Comparison of ENCODE assay signal across 26 cellular contexts in genomic region chr21:38142226-38142625, GRCh38.
"Had no signal": no experiment of that assay in that cellular context is flagged by ENCODE, and none has a peak within 500 bp of the region (broad histone marks: within the 10 kb centered on the region; RNA-seq: fewer than 3 reads in every experiment).

No MANE protein-coding gene starts in this region.

- H3K27me3 ChIP-seq: Peyer's patch, SJSA1 had no signal

- H3K4me1 ChIP-seq: Peyer's patch, SJSA1 had no signal

- H3K4me3 ChIP-seq: K562, PC-9, Peyer's patch, SJSA1, SK-N-MC had no signal

- H3K36me3 ChIP-seq: Peyer's patch, SJSA1 had no signal

- H3K9me3 ChIP-seq: Peyer's patch, SJSA1 had no signal

- DNase-seq: Kasumi-1; MV-4-11; NCI-H1048; NCI-H1105; NCI-H1417; NCI-H1436 treated with DMSO at 0.1 percent for 48 hours; NCI-H1694; NCI-H187 treated with DMSO at 0.1 percent for 48 hours; NCI-H2029 treated with DMSO at 0.1 percent for 48 hours; NCI-H2171 treated with DMSO at 0.1 percent for 48 hours; NCI-H345; NCI-H446 treated with DMSO at 0.1 percent for 48 hours; NCI-H510A treated with DMSO at 0.1 percent for 48 hours; NCI-H526; NCI-H748 treated with DMSO at 0.1 percent for 48 hours; NK-92 treated with Interleukin-12 subunit alpha and Interleukin-12 subunit beta, amount 100 ng/mL, for 24 hours; OCI-M1; PC-9; Peyer's patch; Right ventricle myocardium superior; SIG-M5 had no signal

- ATAC-seq: K562 had no signal

- H3K27ac ChIP-seq: HL-60, KMS-11, PC-9, Peyer's patch, SJSA1, SK-N-MC had no signal
